6 cellular contexts compared by ENCODE assay signal in genomic region chr2:10554229-10554628, GRCh38.
DNase-seq lines count a peak whose midpoint lies in the region; ATAC-seq, FAIRE-seq and TF ChIP-seq lines count a peak whose summit lies in the region.
"Not testable (repeated sequence)": the region's sequence is repeated elsewhere in the genome, so short reads cannot be mapped to it uniquely, and the experiment has no call there.

No MANE protein-coding gene starts in this region.

- TF ChIP-seq EP300 in HepG2 (IDR thresholded peaks at IDR 0.05; ENCODE audit: low read depth in 2 of 2, low read length in 2 of 2); HepG2 (CRISPR knock-in tag; IDR thresholded peaks at IDR 0.05; ENCODE audit: borderline replicate concordance): not testable (repeated sequence)

- H3K36me3 Mint-ChIP-seq in activated T-cell treated with anti-CD3 and anti-CD28 coated beads, Interleukin-2, amount 50 U/mL, for 24 hours (ENCODE audit: low read depth); endodermal cell (ENCODE audit: low read depth); glutamatergic neuron (ENCODE audit: unreplicated experiment); neural progenitor cell: not testable (repeated sequence)

- in situ Hi-C loops in HepG2 (cut with HindIII; ENCODE audit: extremely low pct_ligation_motif_present, low pct_unique_long_range_greater_than_20kb): not testable (repeated sequence)

- not testable (repeated sequence) for H3K4me1 Mint-ChIP-seq in activated T-cell treated with anti-CD3 and anti-CD28 coated beads, Interleukin-2, amount 50 U/mL, for 24 hours (ENCODE audit: low read depth); endodermal cell
- H3K4me1 Mint-ChIP-seq in glutamatergic neuron (ENCODE audit: low read depth, unreplicated experiment) (peaks cover 11% of the 10 kb centered on the region), neural progenitor cell (peaks cover 16% of the 10 kb centered on the region)

- BruUV-seq in HepG2 (replicated peaks; lab: Mats Ljungman, UMichigan): not testable (repeated sequence)

- not testable (repeated sequence) for ATAC-seq in HepG2

- CTCF ChIA-PET in HepG2 (lab: Yijun Ruan, JAX; ENCODE audit: low intra/inter-chr PET ratio, low total read pairs): not testable (repeated sequence)

- FAIRE-seq in HepG2 (lab: Jason Lieb, UNC): not testable (repeated sequence)

- peak overlapping the region; percentile 90 for H3K27ac ChIP-seq in endodermal cell (ENCODE audit: low read depth, low read length)
- not testable (repeated sequence) for H3K27ac ChIP-seq in HepG2 (ENCODE audit: extremely low read length, insufficient read depth, low read length); neural progenitor cell; spleen

- H3K4me3 ChIP-seq in endodermal cell (ENCODE audit: low read length); HepG2 (replicated peaks in 1 of 3; ENCODE audit: insufficient read depth in 1 of 3, low read depth in 2 of 3, low read length in 3 of 3); neural progenitor cell; spleen: not testable (repeated sequence)

- WGBS in endodermal cell (ENCODE audit: insufficient coverage in 1 of 2, insufficient read length in 1 of 2), 2 experiments: 69 to 94% methylated on average over 2 to 8 of the region's 9 CpGs
- 62% methylated on average over 9 of the region's 9 CpGs for WGBS in HepG2 (ENCODE audit: low lambda C conversion rate)
- WGBS in spleen, 5 donors: 84 to 95% (median 89%) methylated on average over 9 of the region's 9 CpGs

- DNase-seq in activated T-cell treated with anti-CD3 and anti-CD28 coated beads, Interleukin-2, amount 50 U/mL, for 24 hours; endodermal cell; glutamatergic neuron; HepG2 (ENCODE audit: low spot score); neural progenitor cell (ENCODE audit: low spot score): not testable (repeated sequence)
- peak; percentile 10 for DNase-seq in spleen

- H4K20me1 ChIP-seq in HepG2 (ENCODE audit: insufficient read depth, low read length); neural progenitor cell (ENCODE audit: low read depth): not testable (repeated sequence)

- H3K27me3 ChIP-seq in endodermal cell (ENCODE audit: control insufficient read depth, insufficient read depth, low read length, poor library complexity, severe bottlenecking); neural progenitor cell: not testable (repeated sequence)
- peaks cover 16 to 39% of the 10 kb centered on the region in 2 experiments; a peak in 4 of 5 replicates for H3K27me3 ChIP-seq in HepG2 (ENCODE audit: control insufficient read depth in 1 of 2, insufficient read depth in 2 of 2, low read length in 2 of 2)
- peaks cover 0 to 33% (median 7%) of the 10 kb centered on the region in 7 donors for H3K27me3 ChIP-seq in spleen (replicated peaks in 1 of 7)

- H3K27me3 Mint-ChIP-seq in activated T-cell treated with anti-CD3 and anti-CD28 coated beads, Interleukin-2, amount 50 U/mL, for 24 hours; endodermal cell (ENCODE audit: insufficient read depth); glutamatergic neuron (ENCODE audit: unreplicated experiment): not testable (repeated sequence)
- H3K27me3 Mint-ChIP-seq in neural progenitor cell (ENCODE audit: insufficient read depth, low read depth): peaks cover 13% of the 10 kb centered on the region

- not testable (repeated sequence) for H2AFZ ChIP-seq in HepG2 (ENCODE audit: low read length); neural progenitor cell (replicated peaks)

- not testable (repeated sequence) for H3K4me2 ChIP-seq in HepG2 (ENCODE audit: low read depth, low read length); neural progenitor cell

- H3K4me3 Mint-ChIP-seq in activated T-cell treated with anti-CD3 and anti-CD28 coated beads, Interleukin-2, amount 50 U/mL, for 24 hours; endodermal cell; glutamatergic neuron (ENCODE audit: unreplicated experiment); neural progenitor cell: not testable (repeated sequence)

- not testable (repeated sequence) for TF ChIP-seq RAD21 in HepG2 (CRISPR knock-in tag; IDR thresholded peaks at IDR 0.05)

- intact Hi-C loops in HepG2 (cut with micrococcal nuclease; ENCODE audit: unreplicated experiment); spleen (cut with DNase I; ENCODE audit: low total_unique reads): not testable (repeated sequence)

- peak overlapping the region; percentile 2 for H3K27ac Mint-ChIP-seq in activated T-cell treated with anti-CD3 and anti-CD28 coated beads, Interleukin-2, amount 50 U/mL, for 24 hours
- H3K27ac Mint-ChIP-seq in endodermal cell: not testable (repeated sequence)
- H3K27ac Mint-ChIP-seq in glutamatergic neuron (ENCODE audit: unreplicated experiment) (peak overlapping the region; percentile 9), neural progenitor cell (peak overlapping the region; percentile 7)

- not testable (repeated sequence) for H3K4me1 ChIP-seq in endodermal cell (ENCODE audit: control insufficient read depth, insufficient read depth, low read length); HepG2 (ENCODE audit: insufficient read depth, low read length); neural progenitor cell
- peaks cover 0 to 12% (median 0%) of the 10 kb centered on the region in 6 donors for H3K4me1 ChIP-seq in spleen

- not testable (repeated sequence) for H3K9me3 ChIP-seq in endodermal cell (ENCODE audit: control insufficient read depth, low read length); HepG2 (ENCODE audit: low read length); neural progenitor cell (ENCODE audit: low read depth); spleen

- not testable (repeated sequence) for H3F3A ChIP-seq in neural progenitor cell (ENCODE audit: low read depth)

- H3K36me3 ChIP-seq in endodermal cell (ENCODE audit: control insufficient read depth, insufficient read depth, low read length); HepG2 (replicated peaks in 1 of 2; ENCODE audit: control insufficient read depth in 1 of 2, insufficient read depth in 2 of 2, low read length in 2 of 2); neural progenitor cell; spleen: not testable (repeated sequence)

- H3K79me2 ChIP-seq in HepG2 (ENCODE audit: insufficient read depth, low read length); neural progenitor cell (ENCODE audit: low read depth): not testable (repeated sequence)

- not testable (repeated sequence) for H3K9me3 Mint-ChIP-seq in activated T-cell treated with anti-CD3 and anti-CD28 coated beads, Interleukin-2, amount 50 U/mL, for 24 hours; endodermal cell; glutamatergic neuron (ENCODE audit: unreplicated experiment); neural progenitor cell

- POLR2A ChIA-PET in HepG2 (lab: Yijun Ruan, JAX): not testable (repeated sequence)

- H3K9ac ChIP-seq in endodermal cell (ENCODE audit: extremely low read depth, low read length, poor library complexity, severe bottlenecking); HepG2 (ENCODE audit: insufficient read depth, low read depth, low read length); neural progenitor cell: not testable (repeated sequence)

- not testable (repeated sequence) for TF ChIP-seq POLR2A in HepG2 (IDR thresholded peaks at IDR 0.05; ENCODE audit: insufficient read depth in 1 of 2, low read depth in 2 of 2, low read length in 2 of 2); spleen (IDR thresholded peaks at IDR 0.05)

- not testable (repeated sequence) for TF ChIP-seq CTCF in endodermal cell (conservative IDR thresholded peaks at IDR 0.05); glutamatergic neuron (IDR thresholded peaks at IDR 0.05; ENCODE audit: partially characterized antibody, unreplicated experiment); HepG2 (CRISPR knock-in tag; IDR thresholded peaks at IDR 0.05); neural progenitor cell (IDR thresholded peaks at IDR 0.05); spleen (IDR thresholded peaks at IDR 0.05 in 8 of 11, conservative IDR thresholded peaks at IDR 0.05 in 3 of 11)

TF ChIP-seq in HepG2, 621 proteins besides CTCF, POLR2A, EP300 and RAD21:
- TF ChIP-seq ZNF709 (CRISPR knock-in tag; IDR thresholded peaks at IDR 0.05): peak; percentile 95; the same call in 1 of the 2 replicates
